ENCODE assay signal across 8 cellular contexts in the genomic region with DNA sequence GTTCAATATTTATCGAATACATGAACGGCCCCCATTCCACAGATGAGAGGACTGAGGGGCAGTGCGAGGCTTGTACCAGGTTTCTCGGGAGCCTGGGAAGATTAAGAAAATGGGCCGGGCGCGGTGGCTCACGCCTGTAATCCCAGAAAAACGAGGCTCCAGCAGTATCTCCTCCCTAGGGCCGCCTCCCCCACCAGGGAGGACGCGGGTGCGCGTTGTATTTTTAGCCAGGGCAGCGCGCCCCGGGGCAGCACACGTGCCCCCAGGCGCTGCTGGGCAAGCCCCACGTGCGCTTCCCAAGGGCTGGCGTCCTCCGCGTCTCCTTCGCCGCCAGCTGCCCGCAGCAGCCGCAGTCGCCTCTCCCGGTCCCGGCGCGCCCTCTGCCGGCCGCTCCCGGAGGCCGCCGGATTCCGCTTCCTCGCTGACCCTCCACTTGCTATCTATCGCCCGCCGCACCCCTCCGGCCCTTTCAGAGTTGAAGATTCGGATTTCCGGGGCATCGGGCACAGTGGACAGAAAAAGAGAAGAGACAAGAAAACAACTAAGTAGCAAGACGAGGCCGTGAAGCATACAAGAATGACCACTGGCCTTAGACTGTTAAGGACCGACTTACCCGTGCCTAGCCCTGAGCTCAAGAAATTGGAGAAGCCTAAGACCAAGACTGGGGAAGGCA. TPM values are rescaled to one million over a fixed set of nuclear protein-coding genes. Genes with fewer than 3 reads are reported as not detected.
A peak's percentile ranks its signal among the peaks of the same experiment; 100 is the strongest.
DNase-seq lines count a peak whose midpoint lies in the region; ATAC-seq, FAIRE-seq and TF ChIP-seq lines count a peak whose summit lies in the region.

No MANE protein-coding gene starts in this region.

- H3K4me2 ChIP-seq in endothelial cell of umbilical vein (ENCODE audit: insufficient read depth, low read length) = no peak overlapping the region

- H3K9me1 ChIP-seq in endothelial cell of umbilical vein (replicated peaks; ENCODE audit: control insufficient read depth, extremely low read depth, insufficient read depth, low read length) = no peaks in the 10 kb centered on the region

- peak; percentile 77 for FAIRE-seq in endothelial cell of umbilical vein (lab: Jason Lieb, UNC)

- TF ChIP-seq POLR2A in endothelial cell of umbilical vein (IDR thresholded peaks at IDR 0.05; ENCODE audit: low read depth, low read length) = no peak

- dilution Hi-C loops in endothelial cell of umbilical vein (cut with MboI; ENCODE audit: extremely low pct_ligation_motif_present, low sequenced_read_pairs) = no loop called here

- BruUV-seq in endothelial cell of umbilical vein (replicated peaks; lab: Mats Ljungman, UMichigan) = no TSS peak

- H3K36me3 ChIP-seq in endothelial cell of umbilical vein (ENCODE audit: control insufficient read depth in 2 of 2, extremely low read depth in 1 of 2, insufficient read depth in 2 of 2, low read length in 2 of 2) = no peaks in the 10 kb centered on the region

- peaks cover 0 to 6% of the 10 kb centered on the region in 2 donors for H3K36me3 Mint-ChIP-seq in CD14-positive monocyte
- no peaks in the 10 kb centered on the region for H3K36me3 Mint-ChIP-seq in activated CD8-positive, alpha-beta T cell treated with anti-CD3 and anti-CD28 coated beads, Interleukin-2, amount 10 ng/mL, durations not matched to agents 7 days and 5 days (ENCODE audit: low read depth)
- H3K36me3 Mint-ChIP-seq in mesothelial cell of epicardium = no peaks in the 10 kb centered on the region

- peaks cover 16 to 26% of the 10 kb centered on the region in 2 experiments for H3K27me3 ChIP-seq in endothelial cell of umbilical vein (ENCODE audit: control insufficient read depth in 2 of 2, insufficient read depth in 2 of 2, low read length in 2 of 2)

- peaks cover 8% of the 10 kb centered on the region for H3K4me1 ChIP-seq in endothelial cell of umbilical vein (ENCODE audit: control insufficient read depth, extremely low read depth, insufficient read depth, low read length)

- H3K4me1 Mint-ChIP-seq in CD14-positive monocyte = peaks cover 24% of the 10 kb centered on the region
- H3K4me1 Mint-ChIP-seq in activated CD8-positive, alpha-beta T cell treated with anti-CD3 and anti-CD28 coated beads, Interleukin-2, amount 10 ng/mL, durations not matched to agents 7 days and 5 days (ENCODE audit: low read depth) = peaks cover 30% of the 10 kb centered on the region
- H3K4me1 Mint-ChIP-seq in mesothelial cell of epicardium = peaks cover 25% of the 10 kb centered on the region

- intact Hi-C loops in CD14-positive monocyte (cut with micrococcal nuclease) = loop anchor here (1.0 to 5.0 kb wide), 3 partner anchors 16 to 250 kb away; no protein-coding TSS in a partner anchor
- intact Hi-C loops in endothelial cell of umbilical vein (cut with micrococcal nuclease) = loop anchor here (1.0 to 5.0 kb wide), 6 partner anchors 16 to 251 kb away; a partner anchor contains a TSS

- no peaks in the 10 kb centered on the region for H3K79me2 ChIP-seq in endothelial cell of umbilical vein (ENCODE audit: control insufficient read depth, insufficient read depth, low read length)

- H3K27ac Mint-ChIP-seq in CD14-positive monocyte (peak overlapping the region in 2 of 7 donors; percentile 58 to 62), mesothelial cell of epicardium (no peak overlapping the region)
- no peak overlapping the region for H3K27ac Mint-ChIP-seq in activated CD8-positive, alpha-beta T cell treated with anti-CD3 and anti-CD28 coated beads, Interleukin-2, amount 10 ng/mL, durations not matched to agents 7 days and 5 days

- H3K27me3 Mint-ChIP-seq in CD14-positive monocyte (ENCODE audit: low read depth in 3 of 3) (peaks cover 58 to 81% (median 68%) of the 10 kb centered on the region in 3 donors), mesothelial cell of epicardium (ENCODE audit: low read depth) (peaks cover 63% of the 10 kb centered on the region)
- peaks cover 38% of the 10 kb centered on the region for H3K27me3 Mint-ChIP-seq in activated CD8-positive, alpha-beta T cell treated with anti-CD3 and anti-CD28 coated beads, Interleukin-2, amount 10 ng/mL, durations not matched to agents 7 days and 5 days (ENCODE audit: low read depth)

- no peaks in the 10 kb centered on the region for H3K9me3 ChIP-seq in endothelial cell of umbilical vein (replicated peaks; ENCODE audit: control insufficient read depth, insufficient read depth, low read length)

- POLR2A ChIA-PET in HEK293T (lab: Yijun Ruan, JAX) (interaction anchor here (0.6 to 2.0 kb wide), 8 partner anchors 13 to 76 kb away, joined by 3 to 12 read pairs (median 4); a partner anchor contains a TSS), endothelial cell of umbilical vein (lab: Charles Lee) (no interaction called here)
- POLR2A ChIA-PET in activated CD8-positive, alpha-beta T cell treated with anti-CD3 and anti-CD28 coated beads, Interleukin-2, amount 10 ng/mL, durations not matched to agents 7 days and 5 days (lab: Charles Lee) = interaction anchor here (0.9 to 1.3 kb wide), 3 partner anchors 15 to 261 kb away, joined by 3 read pairs; a partner anchor contains a TSS

- no peaks in the 10 kb centered on the region for H4K20me1 ChIP-seq in endothelial cell of umbilical vein (replicated peaks; ENCODE audit: control insufficient read depth, extremely low read depth, insufficient read depth, low read length)

- H3K4me3 Mint-ChIP-seq in CD14-positive monocyte = peak overlapping the region in 1 of 2 donors; percentile 89
- peak overlapping the region; percentile 34 for H3K4me3 Mint-ChIP-seq in activated CD8-positive, alpha-beta T cell treated with anti-CD3 and anti-CD28 coated beads, Interleukin-2, amount 10 ng/mL, durations not matched to agents 7 days and 5 days
- H3K4me3 Mint-ChIP-seq in mesothelial cell of epicardium = peak overlapping the region; percentile 44

- H2AFZ ChIP-seq in endothelial cell of umbilical vein (ENCODE audit: low read depth, low read length) = peak overlapping the region; percentile 75

- H3K4me3 ChIP-seq in endothelial cell of umbilical vein (replicated peaks in 1 of 3; ENCODE audit: insufficient read depth in 1 of 3, low read depth in 1 of 3, low read length in 3 of 3) = no peak overlapping the region

- TF ChIP-seq CTCF in CD14-positive monocyte (IDR thresholded peaks at IDR 0.05) (peak; percentile 97), endothelial cell of umbilical vein (IDR thresholded peaks at IDR 0.05; ENCODE audit: extremely low read depth in 1 of 2, insufficient read depth in 1 of 2, low read depth in 1 of 2, low read length in 2 of 2) (peak; percentile 88 to 97), mesothelial cell of epicardium (IDR thresholded peaks at IDR 0.05; ENCODE audit: unreplicated experiment) (peak; percentile 87)

- no peak overlapping the region for H3K27ac ChIP-seq in endothelial cell of umbilical vein (ENCODE audit: insufficient read depth, low read depth, low read length)

- H3K9ac ChIP-seq in endothelial cell of umbilical vein (replicated peaks; ENCODE audit: extremely low read depth, insufficient read depth, low read length) = no peak overlapping the region

- DNase-seq in CD14-positive monocyte (ENCODE audit: low spot score) (peak; percentile 61), HEK293T (ENCODE audit: extremely low spot score) (peak; percentile 92), NCI-H774 (lab: John Stamatoyannopoulos, UW) (peak; percentile 41), endothelial cell of umbilical vein (ENCODE audit: low read depth, low spot score) (peak; percentile 74), mesothelial cell of epicardium (ENCODE audit: low spot score in 2 of 2, unreplicated experiment in 2 of 2) (peak; percentile 79 to 89)
- DNase-seq in activated CD8-positive, alpha-beta T cell treated with anti-CD3 and anti-CD28 coated beads, Interleukin-2, amount 10 ng/mL, durations not matched to agents 7 days and 5 days = peak; percentile 71
- DNase-seq in stimulated activated CD8-positive, alpha-beta memory T cell treated with anti-CD3 and anti-CD28 coated beads, Interleukin-7, amount 100 ng/mL, for 24 hours (ENCODE audit: low read depth) = peak; percentile 38

- ATAC-seq in activated CD8-positive, alpha-beta T cell treated with anti-CD3 and anti-CD28 coated beads, Interleukin-2, amount 10 ng/mL, durations not matched to agents 7 days and 5 days = peak; percentile 27
- no peak for ATAC-seq in GM19035 (IDR thresholded peaks at IDR 0.05; ENCODE audit: unreplicated experiment)

- H3K9me3 Mint-ChIP-seq in CD14-positive monocyte = peaks cover 0 to 23% (median 12%) of the 10 kb centered on the region in 7 donors
- H3K9me3 Mint-ChIP-seq in activated CD8-positive, alpha-beta T cell treated with anti-CD3 and anti-CD28 coated beads, Interleukin-2, amount 10 ng/mL, durations not matched to agents 7 days and 5 days (ENCODE audit: insufficient read depth) = no peaks in the 10 kb centered on the region
- H3K9me3 Mint-ChIP-seq in mesothelial cell of epicardium = no peaks in the 10 kb centered on the region

- CTCF ChIA-PET in HEK293T (lab: Yijun Ruan, JAX) = interaction anchor here (0.6 to 2.2 kb wide), 12 partner anchors 9 to 251 kb away, joined by 3 to 22 read pairs (median 5); a partner anchor contains a TSS
- CTCF ChIA-PET in activated CD8-positive, alpha-beta T cell treated with anti-CD3 and anti-CD28 coated beads, Interleukin-2, amount 10 ng/mL, durations not matched to agents 7 days and 5 days (lab: Charles Lee) = interaction anchor here (0.6 to 4.8 kb wide), 30 partner anchors 8 to 293 kb away, joined by 3 to 81 read pairs (median 4); a partner anchor contains a TSS
- CTCF ChIA-PET in endothelial cell of umbilical vein (lab: Charles Lee) = interaction anchor here (0.5 to 3.6 kb wide), 42 partner anchors 9 to 437 kb away, joined by 3 to 170 read pairs (median 5); a partner anchor contains a TSS

RNA-seq across cellular contexts. Expression of a gene that starts 1.9 kb away (rescaled TPM):
- polyA plus RNA-seq in CD14-positive monocyte (not detected), endothelial cell of umbilical vein (0.15 and 0.18 TPM in 2 replicates)
- under 1 TPM; 0.37 to 0.66 TPM for total RNA-seq in activated CD8-positive, alpha-beta T cell treated with anti-CD3 and anti-CD28 coated beads, Interleukin-2, amount 10 ng/mL, durations not matched to agents 7 days and 5 days
- total RNA-seq in endothelial cell of umbilical vein (0.31 TPM in 1 of 2 replicates, not detected in the other), mesothelial cell of epicardium (1.9 to 3.3 TPM (median 2.2 TPM) in 3 replicates)
- polyA plus RNA-seq in endothelial cell of umbilical vein (2011; cell fraction: cytosol; rRNA removed) = 0.03 and 0.04 TPM in 2 replicates
- 0.20 and 0.29 TPM in 2 replicates for polyA plus RNA-seq in endothelial cell of umbilical vein (2011; cell fraction: nucleus; rRNA removed)
- polyA plus RNA-seq in endothelial cell of umbilical vein (2012) = 0.11 and 0.29 TPM in 2 replicates
- polyA minus RNA-seq in endothelial cell of umbilical vein = not detected in 2 replicates
- not detected for polyA minus RNA-seq in endothelial cell of umbilical vein (2011; cell fraction: cytosol; rRNA and poly(A)+ RNA removed)
- not detected in 2 replicates for polyA minus RNA-seq in endothelial cell of umbilical vein (2011; cell fraction: nucleus; rRNA and poly(A)+ RNA removed)

RNA-seq across cellular contexts. Expression of a gene that starts 11.1 kb away (rescaled TPM):
- polyA plus RNA-seq in CD14-positive monocyte = 100 to 1,000 TPM; 465 to 485 TPM
- total RNA-seq in activated CD8-positive, alpha-beta T cell treated with anti-CD3 and anti-CD28 coated beads, Interleukin-2, amount 10 ng/mL, durations not matched to agents 7 days and 5 days = 100 to 1,000 TPM; 685 to 690 TPM
- total RNA-seq in endothelial cell of umbilical vein = 847 and 859 TPM in 2 replicates
- 650 and 689 TPM in 2 replicates for polyA plus RNA-seq in endothelial cell of umbilical vein
- 764 and 866 TPM in 2 replicates for polyA plus RNA-seq in endothelial cell of umbilical vein (2011; cell fraction: cytosol; rRNA removed)
- 384 and 464 TPM in 2 replicates for polyA plus RNA-seq in endothelial cell of umbilical vein (2011; cell fraction: nucleus; rRNA removed)
- 811 and 879 TPM in 2 replicates for polyA plus RNA-seq in endothelial cell of umbilical vein (2012)
- polyA minus RNA-seq in endothelial cell of umbilical vein = 616 and 772 TPM in 2 replicates
- polyA minus RNA-seq in endothelial cell of umbilical vein (2011; cell fraction: cytosol; rRNA and poly(A)+ RNA removed) = 697 TPM
- 124 and 157 TPM in 2 replicates for polyA minus RNA-seq in endothelial cell of umbilical vein (2011; cell fraction: nucleus; rRNA and poly(A)+ RNA removed)
- 265 to 278 TPM (median 273 TPM) in 3 replicates for total RNA-seq in mesothelial cell of epicardium

RNA-seq across cellular contexts. Expression of a gene that starts 14.8 kb away (rescaled TPM):
- polyA plus RNA-seq in CD14-positive monocyte = not detected
- total RNA-seq in activated CD8-positive, alpha-beta T cell treated with anti-CD3 and anti-CD28 coated beads, Interleukin-2, amount 10 ng/mL, durations not matched to agents 7 days and 5 days = not detected
- total RNA-seq in endothelial cell of umbilical vein = 0.23 TPM in 1 of 2 replicates, not detected in the other
- 0.12 and 0.18 TPM in 2 replicates for polyA plus RNA-seq in endothelial cell of umbilical vein
- 0.08 and 0.13 TPM in 2 replicates for polyA plus RNA-seq in endothelial cell of umbilical vein (2011; cell fraction: cytosol; rRNA removed)
- 0.25 and 0.32 TPM in 2 replicates for polyA plus RNA-seq in endothelial cell of umbilical vein (2011; cell fraction: nucleus; rRNA removed)
- polyA plus RNA-seq in endothelial cell of umbilical vein (2012) = 0.09 and 0.11 TPM in 2 replicates
- polyA minus RNA-seq in endothelial cell of umbilical vein = 0.12 TPM in 1 of 2 replicates, not detected in the other
- 0.31 TPM for polyA minus RNA-seq in endothelial cell of umbilical vein (2011; cell fraction: cytosol; rRNA and poly(A)+ RNA removed)
- 0.14 TPM in 1 of 2 replicates, not detected in the other for polyA minus RNA-seq in endothelial cell of umbilical vein (2011; cell fraction: nucleus; rRNA and poly(A)+ RNA removed)
- total RNA-seq in mesothelial cell of epicardium = 1.6 to 1.8 TPM (median 1.6 TPM) in 3 replicates

RNA-seq across cellular contexts. Expression of a gene that starts 18.8 kb away (rescaled TPM):
- polyA plus RNA-seq in CD14-positive monocyte = 10 to 100 TPM; 53.5 to 59.6 TPM
- total RNA-seq in activated CD8-positive, alpha-beta T cell treated with anti-CD3 and anti-CD28 coated beads, Interleukin-2, amount 10 ng/mL, durations not matched to agents 7 days and 5 days = 10 to 100 TPM; 86.3 to 88.0 TPM
- 51.6 and 61.3 TPM in 2 replicates for total RNA-seq in endothelial cell of umbilical vein
- 132 and 169 TPM in 2 replicates for polyA plus RNA-seq in endothelial cell of umbilical vein
- 66.4 and 66.8 TPM in 2 replicates for polyA plus RNA-seq in endothelial cell of umbilical vein (2011; cell fraction: cytosol; rRNA removed)
- polyA plus RNA-seq in endothelial cell of umbilical vein (2011; cell fraction: nucleus; rRNA removed) = 147 and 155 TPM in 2 replicates
- 41.6 and 49.6 TPM in 2 replicates for polyA plus RNA-seq in endothelial cell of umbilical vein (2012)
- 36.4 and 58.1 TPM in 2 replicates for polyA minus RNA-seq in endothelial cell of umbilical vein
- 35.6 TPM for polyA minus RNA-seq in endothelial cell of umbilical vein (2011; cell fraction: cytosol; rRNA and poly(A)+ RNA removed)
- polyA minus RNA-seq in endothelial cell of umbilical vein (2011; cell fraction: nucleus; rRNA and poly(A)+ RNA removed) = 25.4 and 30.0 TPM in 2 replicates
- total RNA-seq in mesothelial cell of epicardium = 42.1 to 52.4 TPM (median 46.2 TPM) in 3 replicates

RNA-seq across cellular contexts. Expression of a gene that starts 32.8 kb away (rescaled TPM):
- under 1 TPM; 0.35 to 0.44 TPM for polyA plus RNA-seq in CD14-positive monocyte
- total RNA-seq in activated CD8-positive, alpha-beta T cell treated with anti-CD3 and anti-CD28 coated beads, Interleukin-2, amount 10 ng/mL, durations not matched to agents 7 days and 5 days = 10 to 100 TPM; 45.6 to 47.0 TPM
- total RNA-seq in endothelial cell of umbilical vein = 34.2 and 44.9 TPM in 2 replicates
- 24.3 and 32.0 TPM in 2 replicates for polyA plus RNA-seq in endothelial cell of umbilical vein
- 9.2 and 12.5 TPM in 2 replicates for polyA plus RNA-seq in endothelial cell of umbilical vein (2011; cell fraction: cytosol; rRNA removed)
- polyA plus RNA-seq in endothelial cell of umbilical vein (2011; cell fraction: nucleus; rRNA removed) = 175 and 219 TPM in 2 replicates
- 23.3 and 25.8 TPM in 2 replicates for polyA plus RNA-seq in endothelial cell of umbilical vein (2012)
- polyA minus RNA-seq in endothelial cell of umbilical vein = 28.0 and 30.5 TPM in 2 replicates
- 10.9 TPM for polyA minus RNA-seq in endothelial cell of umbilical vein (2011; cell fraction: cytosol; rRNA and poly(A)+ RNA removed)
- polyA minus RNA-seq in endothelial cell of umbilical vein (2011; cell fraction: nucleus; rRNA and poly(A)+ RNA removed) = 43.2 and 45.0 TPM in 2 replicates
- total RNA-seq in mesothelial cell of epicardium = 52.8 to 56.7 TPM (median 55.1 TPM) in 3 replicates

Comparison
In these comparisons a context has a peak if more than half of its experiments do, and no peak if none do; other contexts are left out.
1. DNase-seq: peak in every context shown above with its lines; median percentile 92 in HEK293T; 84 in mesothelial cell of epicardium; 74 in endothelial cell of umbilical vein; 71 in activated CD8-positive, alpha-beta T cell treated with anti-CD3 and anti-CD28 coated beads, Interleukin-2, amount 10 ng/mL, durations not matched to agents 7 days and 5 days; 61 in CD14-positive monocyte; 41 in NCI-H774; 38 in stimulated activated CD8-positive, alpha-beta memory T cell treated with anti-CD3 and anti-CD28 coated beads, Interleukin-7, amount 100 ng/mL, for 24 hours.